In the genomic region with DNA sequence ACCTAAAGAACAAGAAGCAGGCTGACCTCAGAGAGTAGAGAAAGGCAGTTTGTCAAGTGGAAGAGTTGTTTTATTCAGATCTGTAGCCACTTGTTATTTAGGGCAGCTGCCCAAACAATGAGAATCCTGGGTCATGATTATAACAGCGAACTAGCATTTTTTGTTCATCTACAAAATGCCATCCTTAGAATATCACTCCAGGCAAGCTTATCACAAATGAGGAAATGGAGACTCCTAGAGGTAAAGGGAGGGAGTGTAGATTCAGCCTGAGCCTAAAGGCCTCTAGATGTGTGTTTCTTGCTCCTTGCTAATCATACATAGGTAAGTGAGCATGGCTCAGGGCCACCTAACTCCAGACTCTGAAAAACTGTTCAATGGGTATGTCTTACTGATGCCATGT, we compare ENCODE assay signal across 9 cellular contexts.
DNase-seq lines count a peak whose midpoint lies in the region; ATAC-seq and FAIRE-seq lines count a peak whose summit lies in the region.
"Had no signal": no experiment of that assay in that cellular context is flagged by ENCODE, and none has a peak within 500 bp of the region (broad histone marks: within the 10 kb centered on the region; RNA-seq: fewer than 3 reads in every experiment).

No MANE protein-coding gene starts in this region.

- DNase-seq in NCI-H2196 (lab: John Stamatoyannopoulos, UW; ENCODE audit: unreplicated experiment), result peak; percentile 38
- DNase-seq in NCI-H2196 treated with DMSO at 0.1 percent for 48 hours (lab: John Stamatoyannopoulos, UW; ENCODE audit: unreplicated experiment), result no peak
- peak; percentile 60 for DNase-seq in NCI-H2107 treated with DMSO at 0.1 percent for 48 hours (lab: John Stamatoyannopoulos, UW; ENCODE audit: unreplicated experiment)
- DNase-seq in brain pericyte (ENCODE audit: low read depth, low spot score), result peak; percentile 11
- DNase-seq in mesendoderm, result peak; percentile 54
- no peak for DNase-seq in frontal cortex (ENCODE audit: low spot score in 2 of 2)
- DNase-seq in cortex of kidney (lab: John Stamatoyannopoulos, UW), result no peak

- H4K8ac ChIP-seq in mesendoderm (ENCODE audit: low read depth, low read length), result no peak overlapping the region

- H2BK15ac ChIP-seq in mesendoderm (replicated peaks; ENCODE audit: low read depth), result no peak overlapping the region

- no peaks in the 10 kb centered on the region for H3K79me1 ChIP-seq in mesendoderm (ENCODE audit: low read length)

- H3K4ac ChIP-seq in mesendoderm (ENCODE audit: low read depth, low read length), result no peak overlapping the region

- no peak overlapping the region for H3K27ac ChIP-seq in mesendoderm (ENCODE audit: low read depth, low read length)
- H3K27ac ChIP-seq: BLaER1 had no signal

- H2BK120ac ChIP-seq in mesendoderm (ENCODE audit: low read depth, low read length), result no peak overlapping the region

- H3K79me2 ChIP-seq in mesendoderm (ENCODE audit: control insufficient read depth, insufficient read depth, low read length), result no peaks in the 10 kb centered on the region

- H3K4me1 ChIP-seq in mesendoderm (ENCODE audit: control insufficient read depth, low read depth, low read length), result peaks cover 4% of the 10 kb centered on the region
- H3K4me1 ChIP-seq: BLaER1 had no signal

- H3K23ac ChIP-seq in mesendoderm (ENCODE audit: low read length), result no peak overlapping the region

- no peak overlapping the region for H3K4me3 ChIP-seq in mesendoderm (ENCODE audit: low read length)
- H3K4me3 ChIP-seq: BLaER1 had no signal

- no peak overlapping the region for H3K4me2 ChIP-seq in mesendoderm (ENCODE audit: low read length)
- H3K4me2 ChIP-seq: BLaER1 had no signal

- no peak overlapping the region for H3K18ac ChIP-seq in mesendoderm (ENCODE audit: low read length)

- no peaks in the 10 kb centered on the region for H3K36me3 ChIP-seq in mesendoderm (ENCODE audit: control insufficient read depth, insufficient read depth, low read length)
- H3K36me3 ChIP-seq: BLaER1 had no signal

- H2BK5ac ChIP-seq in mesendoderm (ENCODE audit: low read length), result no peak overlapping the region

- H2AK5ac ChIP-seq in mesendoderm (ENCODE audit: low read length), result no peak overlapping the region

- H3K9ac ChIP-seq in mesendoderm (ENCODE audit: low read length), result no peak overlapping the region
- H3K9ac ChIP-seq: BLaER1 had no signal

- WGBS in mesendoderm (ENCODE audit: extremely low coverage, insufficient coverage, low lambda C conversion rate), result no CpG with 5 or more reads among the region's 1 CpG

- H3K56ac ChIP-seq in mesendoderm (ENCODE audit: low read length), result no peak overlapping the region

- ATAC-seq in HG02763 (IDR thresholded peaks at IDR 0.05; ENCODE audit: unreplicated experiment), result peak; percentile 87

- H4K5ac ChIP-seq in mesendoderm (ENCODE audit: low read length), result no peak overlapping the region

- no peaks in the 10 kb centered on the region for H3K27me3 ChIP-seq in mesendoderm (ENCODE audit: insufficient read depth, low read length, poor library complexity)
- H3K27me3 ChIP-seq: BLaER1 had no signal

- no peak for FAIRE-seq in frontal cortex (lab: Jason Lieb, UNC)

Comparison
In these comparisons a context has a peak if more than half of its experiments do, and no peak if none do; other contexts are left out.
1. DNase-seq: peak in NCI-H2196 (single experiment), NCI-H2107 treated with DMSO at 0.1 percent for 48 hours (single experiment), brain pericyte (single experiment) and mesendoderm (single experiment); none in NCI-H2196 treated with DMSO at 0.1 percent for 48 hours (single experiment), frontal cortex (0 of 2) and cortex of kidney (single experiment).